Comparison of ENCODE assay signal across 1 cellular context in genomic region chr12:76047060-76047459, GRCh38.
TF ChIP-seq lines count a peak whose summit lies in the region.

No MANE protein-coding gene starts in this region.

TF ChIP-seq in GM12878, 131 proteins besides CTCF, POLR2A, EP300 and RAD21 (continued from another document):
- TF ChIP-seq HSF1 (IDR thresholded peaks at IDR 0.05; ENCODE audit: low read depth, low read length), result no peak
- TF ChIP-seq FOXM1 (IDR thresholded peaks at IDR 0.05; ENCODE audit: low read depth, low read length), result no peak
- no peak for TF ChIP-seq ZBTB40 (IDR thresholded peaks at IDR 0.05; ENCODE audit: borderline replicate concordance)
- no peak for TF ChIP-seq BCLAF1 (IDR thresholded peaks at IDR 0.05)
- TF ChIP-seq TBL1XR1 (IDR thresholded peaks at IDR 0.05; ENCODE audit: low read depth, low read length), result no peak
- no peak for TF ChIP-seq MTA2 (IDR thresholded peaks at IDR 0.05; ENCODE audit: low read depth)
- TF ChIP-seq CUX1 (IDR thresholded peaks at IDR 0.05; ENCODE audit: insufficient replicate concordance, low read depth, low read length), result no peak
- no peak for TF ChIP-seq EZH2 (IDR thresholded peaks at IDR 0.05; ENCODE audit: borderline replicate concordance, control insufficient read depth, low read depth, low read length)
- no peak for TF ChIP-seq CREM (IDR thresholded peaks at IDR 0.05; ENCODE audit: low read depth)
- TF ChIP-seq PAX5 (IDR thresholded peaks at IDR 0.05; ENCODE audit: borderline replicate concordance, low read depth, low read length), result no peak
- no peak for TF ChIP-seq CBFB (IDR thresholded peaks at IDR 0.05; ENCODE audit: low read depth)
